9 cellular contexts compared by ENCODE assay signal in the genomic region with DNA sequence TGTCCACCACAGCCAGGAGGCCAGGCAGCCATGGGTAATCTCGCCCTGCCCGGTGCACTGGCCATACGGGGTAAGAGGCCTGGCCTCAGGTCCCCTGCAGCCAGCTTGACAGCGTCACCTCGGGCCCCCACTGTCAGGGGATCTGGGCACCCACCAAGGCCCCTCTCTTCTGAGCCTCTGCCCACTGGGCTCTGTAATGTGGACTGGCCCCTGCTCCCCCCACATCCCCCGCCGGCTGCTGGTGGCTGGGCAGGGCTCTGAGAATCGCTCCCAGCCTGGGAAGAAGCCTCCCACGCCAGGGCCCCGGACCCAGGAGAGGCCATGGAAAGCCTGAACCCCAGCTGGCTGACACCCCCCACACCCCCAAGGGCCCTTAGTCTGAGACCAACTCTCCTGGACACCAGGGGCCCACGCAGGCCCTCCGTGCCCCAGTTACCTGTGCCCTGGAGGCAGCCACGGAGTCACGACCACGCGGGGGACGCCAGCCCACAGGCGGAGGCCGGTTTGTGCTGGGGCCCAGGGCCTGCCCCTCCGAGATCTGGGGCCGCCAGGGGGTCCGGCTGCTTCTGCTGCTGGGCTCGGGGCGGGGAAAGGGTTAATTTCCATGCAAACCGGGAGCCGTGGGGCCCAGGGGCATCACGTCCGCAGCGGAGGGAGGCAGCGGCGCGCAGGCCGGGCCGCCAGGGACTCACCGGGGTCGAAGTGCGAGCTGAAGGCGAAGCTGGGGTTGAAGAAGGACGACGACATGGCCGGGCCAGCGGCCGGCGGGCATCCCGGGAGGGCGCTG. TPM values are rescaled to one million over a fixed set of nuclear protein-coding genes. Genes with fewer than 3 reads are reported as not detected.
A peak's percentile ranks its signal among the peaks of the same experiment; 100 is the strongest.
DNase-seq lines count a peak whose midpoint lies in the region; ATAC-seq, FAIRE-seq and TF ChIP-seq lines count a peak whose summit lies in the region.
"Had no signal": no experiment of that assay in that cellular context is flagged by ENCODE, and none has a peak within 500 bp of the region (broad histone marks: within the 10 kb centered on the region; RNA-seq: fewer than 3 reads in every experiment).

A gene (plus strand): TSS at position 262 of the 787 bp plus-strand sequence. CDS start 15,720 bp downstream, outside the sequence.

- no peak for TF ChIP-seq CTCF in H1 (IDR thresholded peaks at IDR 0.05; ENCODE audit: control extremely low read depth in 1 of 3, insufficient read depth in 1 of 3, low read depth in 1 of 3, low read length in 3 of 3)

- H3K79me1 ChIP-seq in H1 (ENCODE audit: low read depth, low read length) = no peaks in the 10 kb centered on the region; the same call in 1 of the 2 replicates

- peak within 1 kb of the TSS; percentile 24; the same call in 1 of the 2 replicates for H2BK5ac ChIP-seq in H1 (ENCODE audit: low read depth, low read length)

- no peak within 1 kb of the TSS for H3K27ac Mint-ChIP-seq in stimulated activated naive CD8-positive, alpha-beta T cell treated with anti-CD3 and anti-CD28 coated beads, Interleukin-15, Interleukin-2, amounts not matched to agents 100 ng/mL and 50 ng/mL, for 24 hours
- peak within 1 kb of the TSS in 1 of 10 donors; percentile 58 for H3K27ac Mint-ChIP-seq in naive thymus-derived CD8-positive, alpha-beta T cell

- no peak for FAIRE-seq in H1 (lab: Jason Lieb, UNC)

- peaks cover 0 to 4% of the 10 kb centered on the region in 2 experiments; a peak in 2 of 4 replicates for H3K79me2 ChIP-seq in H1 (ENCODE audit: control insufficient read depth in 1 of 2, insufficient read depth in 2 of 2, low read length in 2 of 2)

- H3K14ac ChIP-seq in H1 (ENCODE audit: insufficient read length) = no peak within 1 kb of the TSS

- H2BK12ac ChIP-seq in H1 (ENCODE audit: low read depth, low read length) = 0 out of 2 replicates have a peak within 1 kb of the TSS, but pooled peaks have one; percentile 27

- peaks cover 0 to 12% (median 3%) of the 10 kb centered on the region in 4 experiments; a peak in 4 of 7 replicates for H3K4me1 ChIP-seq in H1 (replicated peaks in 1 of 4; ENCODE audit: control insufficient read depth in 3 of 4, insufficient read depth in 4 of 4, low read length in 3 of 4)
- no peaks in the 10 kb centered on the region for H3K4me1 ChIP-seq in aorta (ENCODE audit: control insufficient read depth in 1 of 2, insufficient read depth in 2 of 2, low read length in 2 of 2)

- H3K4me3 Mint-ChIP-seq in stimulated activated naive CD8-positive, alpha-beta T cell treated with anti-CD3 and anti-CD28 coated beads, Interleukin-15, Interleukin-2, amounts not matched to agents 100 ng/mL and 50 ng/mL, for 24 hours = peak within 1 kb of the TSS; percentile 35
- H3K4me3 Mint-ChIP-seq in naive thymus-derived CD8-positive, alpha-beta T cell = peak within 1 kb of the TSS; percentile 18 to 78 (median 58)

- no peak for TF ChIP-seq RAD21 in H1 (IDR thresholded peaks at IDR 0.05 in 1 of 2, conservative IDR thresholded peaks at IDR 0.05 in 1 of 2; ENCODE audit: low read depth in 2 of 2, low read length in 2 of 2)

- H3K4me2 ChIP-seq in H1 (ENCODE audit: insufficient read depth in 1 of 2, low read depth in 2 of 2, low read length in 2 of 2) = peak within 1 kb of the TSS; percentile 63 to 75; a peak in 3 of 4 replicates

- no peaks in the 10 kb centered on the region for H3K9me3 Mint-ChIP-seq in stimulated activated naive CD8-positive, alpha-beta T cell treated with anti-CD3 and anti-CD28 coated beads, Interleukin-15, Interleukin-2, amounts not matched to agents 100 ng/mL and 50 ng/mL, for 24 hours
- no peaks in the 10 kb centered on the region for H3K9me3 Mint-ChIP-seq in naive thymus-derived CD8-positive, alpha-beta T cell

- no peak within 1 kb of the TSS; the same call in 1 of the 2 replicates for H3K18ac ChIP-seq in H1 (ENCODE audit: extremely low read depth, low read length)

- no peak within 1 kb of the TSS for H4K5ac ChIP-seq in H1 (ENCODE audit: insufficient read length, low read depth, low read length)

- peak within 1 kb of the TSS; percentile 40 for H4K91ac ChIP-seq in H1 (replicated peaks; ENCODE audit: insufficient read length, low read length)

- H3K36me3 ChIP-seq in H1 (ENCODE audit: control insufficient read depth in 2 of 4, insufficient read depth in 4 of 4, low read length in 3 of 4) (no peaks in the 10 kb centered on the region; a peak in 1 of 8 replicates), aorta (ENCODE audit: control insufficient read depth in 1 of 2, insufficient read depth in 2 of 2, low read length in 1 of 2) (no peaks in the 10 kb centered on the region)

- peak within 1 kb of the TSS; percentile 78 for H3K4ac ChIP-seq in H1 (replicated peaks; ENCODE audit: insufficient read length, low read depth, low read length)

- 36% methylated on average over 37 of the region's 46 CpGs; no CpG with 5 or more reads in 1 of the 2 experiments for WGBS in H1 (ENCODE audit: extremely low coverage in 1 of 2, insufficient coverage in 1 of 2, insufficient read length in 1 of 2, insufficient replicate concordance in 2 of 2, low coverage in 1 of 2, low lambda C conversion rate in 2 of 2, missing lambda C conversion rate in 1 of 2), 2 experiments
- 2 to 3% methylated on average over 40 to 46 of the region's 46 CpGs for WGBS in aorta, 2 donors

- TF ChIP-seq EP300 in H1 (IDR thresholded peaks at IDR 0.05; ENCODE audit: borderline replicate concordance in 1 of 2, low read depth in 2 of 2, low read length in 2 of 2) = no peak

- H2BK15ac ChIP-seq in H1 (ENCODE audit: low read length) = peak within 1 kb of the TSS; percentile 99; the same call in 1 of the 2 replicates

- peaks cover 11% of the 10 kb centered on the region for H3K4me1 Mint-ChIP-seq in stimulated activated naive CD8-positive, alpha-beta T cell treated with anti-CD3 and anti-CD28 coated beads, Interleukin-15, Interleukin-2, amounts not matched to agents 100 ng/mL and 50 ng/mL, for 24 hours (ENCODE audit: low read depth)
- peaks cover 4 to 34% (median 16%) of the 10 kb centered on the region in 4 donors for H3K4me1 Mint-ChIP-seq in naive thymus-derived CD8-positive, alpha-beta T cell

- H3K27me3 ChIP-seq in H1 (replicated peaks in 1 of 4; ENCODE audit: control insufficient read depth in 3 of 4, extremely low read depth in 1 of 4, insufficient read depth in 3 of 4, low read length in 3 of 4) (peaks cover 0 to 7% (median 4%) of the 10 kb centered on the region in 4 experiments; a peak in 5 of 7 replicates), aorta (ENCODE audit: control insufficient read depth in 1 of 2, insufficient read depth in 2 of 2, low read length in 1 of 2) (no peaks in the 10 kb centered on the region)

- POLR2A ChIA-PET in H1 (lab: Charles Lee; ENCODE audit: partially characterized antibody) = interaction anchor here (0.7 to 1.6 kb wide), 6 partner anchors 8 to 344 kb away, joined by 3 to 5 read pairs (median 4); a partner anchor contains a TSS
- POLR2A ChIA-PET in naive thymus-derived CD8-positive, alpha-beta T cell (lab: Charles Lee) = interaction anchor here (0.6 kb wide), 1 partner anchor 75 kb away, joined by 3 read pairs; no protein-coding TSS in a partner anchor

- no peak for ATAC-seq in stimulated activated naive CD8-positive, alpha-beta T cell treated with anti-CD3 and anti-CD28 coated beads, Interleukin-15, Interleukin-2, amounts not matched to agents 100 U/mL and 50 U/mL, for 24 hours
- ATAC-seq in naive thymus-derived CD8-positive, alpha-beta T cell = peak; percentile 35 to 37
- ATAC-seq in aorta (ENCODE audit: low FRiP score) = no peak
- no peak for ATAC-seq in GM21737 (IDR thresholded peaks at IDR 0.05; ENCODE audit: unreplicated experiment)
- no peak for ATAC-seq in HG03196 (IDR thresholded peaks at IDR 0.05; ENCODE audit: unreplicated experiment)

- H3K36me3 Mint-ChIP-seq in stimulated activated naive CD8-positive, alpha-beta T cell treated with anti-CD3 and anti-CD28 coated beads, Interleukin-15, Interleukin-2, amounts not matched to agents 100 ng/mL and 50 ng/mL, for 24 hours (ENCODE audit: low read depth) = no peaks in the 10 kb centered on the region
- no peaks in the 10 kb centered on the region for H3K36me3 Mint-ChIP-seq in naive thymus-derived CD8-positive, alpha-beta T cell

- CTCF ChIA-PET in H1 (lab: Charles Lee; ENCODE audit: partially characterized antibody) = interaction anchor here (0.9 to 1.3 kb wide), 4 partner anchors 13 to 36 kb away, joined by 3 to 5 read pairs (median 4); no protein-coding TSS in a partner anchor

- H3K27me3 Mint-ChIP-seq in stimulated activated naive CD8-positive, alpha-beta T cell treated with anti-CD3 and anti-CD28 coated beads, Interleukin-15, Interleukin-2, amounts not matched to agents 100 ng/mL and 50 ng/mL, for 24 hours = peaks cover 7% of the 10 kb centered on the region
- H3K27me3 Mint-ChIP-seq in naive thymus-derived CD8-positive, alpha-beta T cell = peaks cover 0 to 18% (median 5%) of the 10 kb centered on the region in 5 donors

- H3K27ac ChIP-seq in H1 (ENCODE audit: low read depth, low read length) (no peak within 1 kb of the TSS), aorta (ENCODE audit: low read depth in 1 of 2, low read length in 2 of 2) (no peak within 1 kb of the TSS)

- H2BK20ac ChIP-seq in H1 (ENCODE audit: low read length) = no peak within 1 kb of the TSS

- H2AK5ac ChIP-seq in H1 (ENCODE audit: low read depth, low read length) = no peak within 1 kb of the TSS

- no peak within 1 kb of the TSS for H2BK120ac ChIP-seq in H1 (replicated peaks; ENCODE audit: low read depth, low read length)

- peak within 1 kb of the TSS; percentile 85 for H4K8ac ChIP-seq in H1 (ENCODE audit: extremely low read depth, insufficient read depth, low read length)

- H3K56ac ChIP-seq in H1 (replicated peaks; ENCODE audit: insufficient read length, low read depth, low read length) = no peak within 1 kb of the TSS

- H3K9ac ChIP-seq in H1 (replicated peaks in 1 of 4; ENCODE audit: extremely low read depth in 1 of 4, low read depth in 3 of 4, low read length in 3 of 4) = peak within 1 kb of the TSS in 1 of 4 experiments; percentile 29; a peak in 1 of 7 replicates

- TF ChIP-seq POLR2A in H1 (IDR thresholded peaks at IDR 0.05; ENCODE audit: control extremely low read depth in 1 of 2, low read depth in 2 of 2, low read length in 2 of 2) = no peak

- H4K20me1 ChIP-seq in H1 (replicated peaks in 1 of 2; ENCODE audit: control insufficient read depth in 1 of 2, insufficient read depth in 2 of 2, low read length in 2 of 2) = peaks cover 0 to 9% of the 10 kb centered on the region in 2 experiments

- H3K9me3 ChIP-seq in H1 (ENCODE audit: insufficient read depth in 2 of 2, low read depth in 1 of 2, low read length in 1 of 2) = no peaks in the 10 kb centered on the region
- H3K9me3 ChIP-seq in aorta (ENCODE audit: control insufficient read depth, low read length) = no peaks in the 10 kb centered on the region

- no peak within 1 kb of the TSS for H2AFZ ChIP-seq in H1 (ENCODE audit: low read length)

- no peak within 1 kb of the TSS for H3K23ac ChIP-seq in H1 (ENCODE audit: insufficient read length)

- peaks cover 11% of the 10 kb centered on the region for H3K23me2 ChIP-seq in H1 (ENCODE audit: low read depth, low read length)

- no peak for DNase-seq in stimulated activated naive CD8-positive, alpha-beta T cell treated with anti-CD3 and anti-CD28 coated beads, Interleukin-15, Interleukin-2, amounts not matched to agents 100 U/mL and 50 U/mL, for 24 hours
- DNase-seq in H1 (ENCODE audit: low read depth in 1 of 2, low spot score in 2 of 2) = peak; percentile 17 to 72
- peak in 1 of 10 donors; percentile 32 for DNase-seq in naive thymus-derived CD8-positive, alpha-beta T cell
- DNase-seq in aorta = no peak
- DNase-seq in activated CD4-positive, alpha-beta T cell treated with anti-CD3 and anti-CD28 coated beads for 4 hours = no peak
- DNase-seq: DND-41 had no signal

- peak within 1 kb of the TSS; percentile 40 to 55 (median 46) for H3K4me3 ChIP-seq in H1 (ENCODE audit: extremely low read depth in 1 of 4, insufficient read depth in 2 of 4, low read depth in 3 of 4, low read length in 4 of 4)
- H3K4me3 ChIP-seq in aorta (ENCODE audit: low read length in 2 of 2) = peak within 1 kb of the TSS; percentile 1 to 56

- intact Hi-C loops in aorta (cut with DNase I) = no loop called here

RNA-seq across cellular contexts. Expression of the gene that starts here (rescaled TPM):
- total RNA-seq in H1 (2021; fragmentation: NEBNext Ultra II Directional; extraction: Animal tissue kit (Norgen Biotek cat#: 25700)) = not detected in 2 replicates
- polyA plus RNA-seq in H1 (2011; rRNA removed) (0.03 and 0.05 TPM in 2 replicates), aorta (not detected)
- polyA plus RNA-seq in H1 (2011; cell fraction: cytosol; rRNA removed) = not detected
- polyA plus RNA-seq in H1 (2011; cell fraction: nucleus; rRNA removed) = not detected
- 0.12 TPM in 1 of 4 replicates, not detected in the others for polyA plus RNA-seq in H1 (2012, experiment 1 of 2)
- polyA plus RNA-seq in H1 (2012, experiment 2 of 2) = not detected
- polyA plus RNA-seq in H1 (2013, experiment 1 of 2) = not detected
- not detected for polyA plus RNA-seq in H1 (2013, experiment 2 of 2)
- not detected in 2 replicates for polyA minus RNA-seq in H1 (2011; rRNA and poly(A)+ RNA removed)
- polyA minus RNA-seq in H1 (2011; cell fraction: cytosol; rRNA and poly(A)+ RNA removed) = not detected
- not detected for polyA minus RNA-seq in H1 (2011; cell fraction: nucleus; rRNA and poly(A)+ RNA removed)
- total RNA-seq in naive thymus-derived CD8-positive, alpha-beta T cell = not detected
- polyA plus RNA-seq in naive thymus-derived CD8-positive, alpha-beta T cell = not detected
- total RNA-seq in aorta = not detected

Comparison
In these comparisons a context has a peak if more than half of its experiments do, and no peak if none do; other contexts are left out.
1. Peak in DNase-seq, H3K4me3 ChIP-seq and H3K4me2 ChIP-seq in H1; RNA of the gene not detected or under 1 TPM.
2. Peak in ATAC-seq in naive thymus-derived CD8-positive, alpha-beta T cell; RNA of the gene not detected or under 1 TPM.